2 cellular contexts compared by ENCODE assay signal in genomic region chr17:69030145-69030544, GRCh38.
TF ChIP-seq lines count a peak whose summit lies in the region.

No MANE protein-coding gene starts in this region.

TF ChIP-seq in HEK293, 187 proteins besides CTCF, POLR2A, EP300 and RAD21 (continued from another document):
- no peak for TF ChIP-seq ZNF280D (tag by site-specific recombination; IDR thresholded peaks at IDR 0.05)
- peak; percentile 10 for TF ChIP-seq SETDB1 (IDR thresholded peaks at IDR 0.05; ENCODE audit: insufficient read length, low read length)

TF ChIP-seq in K562, 482 proteins besides CTCF, POLR2A, EP300 and RAD21 (continued from another document and continues in another):
- TF ChIP-seq CTCFL (IDR thresholded peaks at IDR 0.05; ENCODE audit: borderline replicate concordance, insufficient read depth, low read depth, low read length, poor library complexity, severe bottlenecking) (no peak), MAFK (IDR thresholded peaks at IDR 0.05; ENCODE audit: low read length) (peak; percentile 47), KDM2B (CRISPR knock-in tag; IDR thresholded peaks at IDR 0.05) (no peak), MAFF (IDR thresholded peaks at IDR 0.05; ENCODE audit: low read length) (peak; percentile 46; the same call in 1 of the 2 replicates), POLR2H (tag; IDR thresholded peaks at IDR 0.05; ENCODE audit: low read depth) (no peak), ARHGAP35 (IDR thresholded peaks at IDR 0.05; ENCODE audit: partially characterized antibody) (no peak), ZNF445 (CRISPR knock-in tag; IDR thresholded peaks at IDR 0.05; ENCODE audit: low read depth) (no peak), MAFG (tag; conservative IDR thresholded peaks at IDR 0.05) (peak; percentile 70), ASH1L (IDR thresholded peaks at IDR 0.05; ENCODE audit: borderline replicate concordance, low read depth, partially characterized antibody) (no peak), BDP1 (IDR thresholded peaks at IDR 0.05; ENCODE audit: insufficient read depth, insufficient read length) (no peak), ZNF75A (CRISPR knock-in tag; IDR thresholded peaks at IDR 0.05) (no peak), NFE2 (IDR thresholded peaks at IDR 0.05; ENCODE audit: low read depth) (peak; percentile 79), RERE (CRISPR knock-in tag; IDR thresholded peaks at IDR 0.05; ENCODE audit: borderline replicate concordance) (no peak), ZNF347 (CRISPR knock-in tag; IDR thresholded peaks at IDR 0.05; ENCODE audit: low read depth) (no peak), C11orf30 (IDR thresholded peaks at IDR 0.05; ENCODE audit: low read depth) (peak; percentile 76), COPS2 (conservative IDR thresholded peaks at IDR 0.05) (no peak), ATF3 (IDR thresholded peaks at IDR 0.05) (0 out of 2 replicates have a peak, but pooled peaks have one; percentile 19), ATF3 (CRISPR knock-in tag; conservative IDR thresholded peaks at IDR 0.05) (no peak), MGA (IDR thresholded peaks at IDR 0.05) (peak; percentile 36; the same call in 1 of the 2 replicates), ZBTB40 (IDR thresholded peaks at IDR 0.05) (no peak), ZBTB40 (CRISPR knock-in tag; IDR thresholded peaks at IDR 0.05) (no peak)
